In genomic region chr18:24380163-24380747, GRCh38 we compare ENCODE assay signal across 20 cellular contexts.
"Had no signal": no experiment of that assay in that cellular context is flagged by ENCODE, and none has a peak within 500 bp of the region (broad histone marks: within the 10 kb centered on the region; RNA-seq: fewer than 3 reads in every experiment).

No MANE protein-coding gene starts in this region.

- H3K4me1 ChIP-seq: body of pancreas, gastroesophageal sphincter, lower lobe of right lung, psoas muscle, right lobe of liver, suprapubic skin had no signal

- H3K4me1 Mint-ChIP-seq: immature natural killer cell had no signal

- H3K27me3 Mint-ChIP-seq: activated CD4-positive, alpha-beta T cell treated with anti-CD3 and anti-CD28 coated beads for 36 hours; type B pancreatic cell had no signal

- H3K9me3 ChIP-seq: body of pancreas, gastroesophageal sphincter, lower lobe of right lung, psoas muscle, right lobe of liver, suprapubic skin had no signal

- H3K27ac Mint-ChIP-seq: activated CD4-positive, alpha-beta T cell treated with anti-CD3 and anti-CD28 coated beads for 36 hours; activated T-helper 2 cell treated with anti-CD3 and anti-CD28 coated beads, Interferon-gamma antibody, Interleukin-2, Interleukin-4, amounts not matched to agents 10 μg/mL and 5 μg/mL and 100 μg/mL, durations not matched to agents 14 hours and 24 hours and 36 hours; immature natural killer cell; naive thymus-derived CD4-positive, alpha-beta T cell; type B pancreatic cell had no signal

- ATAC-seq: activated CD4-positive, alpha-beta T cell treated with anti-CD3 and anti-CD28 coated beads for 36 hours; body of pancreas; gastroesophageal sphincter; lower lobe of right lung; naive thymus-derived CD4-positive, alpha-beta T cell; psoas muscle had no signal

- H3K4me3 Mint-ChIP-seq: activated CD4-positive, alpha-beta T cell treated with anti-CD3 and anti-CD28 coated beads for 36 hours; immature natural killer cell; naive thymus-derived CD4-positive, alpha-beta T cell; type B pancreatic cell had no signal

- H3K9me3 Mint-ChIP-seq: activated T-helper 2 cell treated with anti-CD3 and anti-CD28 coated beads, Interferon-gamma antibody, Interleukin-2, Interleukin-4, amounts not matched to agents 10 μg/mL and 5 μg/mL and 100 μg/mL, durations not matched to agents 14 hours and 24 hours and 36 hours; immature natural killer cell; naive thymus-derived CD4-positive, alpha-beta T cell; type B pancreatic cell had no signal

- H3K36me3 Mint-ChIP-seq: immature natural killer cell had no signal

- H3K27me3 ChIP-seq: body of pancreas, gastroesophageal sphincter, right lobe of liver, suprapubic skin had no signal

- DNase-seq: activated CD4-positive, alpha-beta T cell treated with anti-CD3 and anti-CD28 coated beads for 36 hours; activated naive CD4-positive, alpha-beta T cell treated with anti-CD3 and anti-CD28 coated beads, Interleukin-2, amount 50 U/mL, for 16 hours; amniotic stem cell; body of pancreas; central memory CD4-positive, alpha-beta T cell; cortex of kidney; effector memory CD4-positive, alpha-beta T cell; immature natural killer cell; lower lobe of right lung; naive thymus-derived CD4-positive, alpha-beta T cell; psoas muscle; right lobe of liver; stimulated activated CD4-positive, alpha-beta T cell treated with anti-CD3 and anti-CD28 coated beads, Interleukin-1b, Interleukin-23, amount 100 ng/mL, for 48 hours; stimulated activated naive CD4-positive, alpha-beta T cell; T-helper 1 cell had no signal

- H3K27ac ChIP-seq: body of pancreas, gastroesophageal sphincter, lower lobe of right lung, psoas muscle, right lobe of liver, suprapubic skin, VCaP had no signal

- H3K4me3 ChIP-seq: body of pancreas, gastroesophageal sphincter, lower lobe of right lung, psoas muscle, right lobe of liver, suprapubic skin had no signal

- H3K36me3 ChIP-seq: right lobe of liver had no signal
